ENCODE assay signal across 8 cellular contexts in the genomic region with DNA sequence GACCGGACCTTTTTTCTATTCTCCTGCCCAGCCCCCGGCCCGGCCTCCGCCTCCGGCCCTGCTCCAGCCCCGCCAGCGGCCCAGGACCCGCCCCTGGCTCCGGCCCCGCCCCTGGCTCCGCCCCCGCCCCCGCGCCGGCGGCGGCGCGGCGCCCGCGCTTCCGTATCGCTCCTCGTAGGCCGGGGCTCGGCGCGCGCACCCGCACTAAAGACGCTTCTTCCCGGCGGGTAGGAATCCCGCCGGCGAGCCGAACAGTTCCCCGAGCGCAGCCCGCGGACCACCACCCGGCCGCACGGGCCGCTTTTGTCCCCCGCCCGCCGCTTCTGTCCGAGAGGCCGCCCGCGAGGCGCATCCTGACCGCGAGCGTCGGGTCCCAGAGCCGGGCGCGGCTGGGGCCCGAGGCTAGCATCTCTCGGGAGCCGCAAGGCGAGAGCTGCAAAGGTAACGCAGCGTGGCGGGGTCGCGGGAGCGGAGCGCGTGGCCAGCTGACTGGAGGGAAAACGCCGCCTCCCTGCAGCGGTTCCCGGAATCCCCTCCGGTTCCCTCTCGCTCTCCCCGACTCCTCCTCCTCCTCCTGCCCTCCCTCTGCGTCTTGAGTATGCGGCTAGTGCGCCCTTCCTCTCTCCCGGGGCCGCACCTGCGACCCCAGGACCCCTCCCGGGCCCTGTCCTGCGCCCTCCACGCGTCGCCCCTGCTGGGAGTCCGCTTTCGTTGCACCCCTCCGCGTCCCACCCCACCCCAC. TPM values are rescaled to one million over a fixed set of nuclear protein-coding genes. Genes with fewer than 3 reads are reported as not detected.
DNase-seq lines count a peak whose midpoint lies in the region; ATAC-seq and TF ChIP-seq lines count a peak whose summit lies in the region.

A gene (plus strand): TSS at position 163 of the 742 bp plus-strand sequence. CDS start 11,985 bp downstream, outside the sequence.

- H4K20me1 ChIP-seq in Karpas-422 (ENCODE audit: insufficient read depth, low read depth, low read length) (no peaks in the 10 kb centered on the region), osteoblast (ENCODE audit: insufficient read depth, low read length) (no peaks in the 10 kb centered on the region)

- peak within 1 kb of the TSS; percentile 89 to 97 for H3K27ac Mint-ChIP-seq in activated naive CD4-positive, alpha-beta T cell treated with anti-CD3 and anti-CD28 coated beads, Interleukin-2, amount 50 U/mL, for 72 hours
- peak within 1 kb of the TSS; percentile 79 for H3K27ac Mint-ChIP-seq in glutamatergic neuron (ENCODE audit: unreplicated experiment)

- no peaks in the 10 kb centered on the region for H3K9me3 ChIP-seq in Karpas-422 (ENCODE audit: low read length)
- H3K9me3 ChIP-seq in osteoblast (ENCODE audit: low read depth, low read length) = no peaks in the 10 kb centered on the region
- no peaks in the 10 kb centered on the region for H3K9me3 ChIP-seq in thymus (ENCODE audit: control insufficient read depth)

- peaks cover 20 to 24% of the 10 kb centered on the region in 2 donors for H3K36me3 Mint-ChIP-seq in activated naive CD4-positive, alpha-beta T cell treated with anti-CD3 and anti-CD28 coated beads, Interleukin-2, amount 50 U/mL, for 72 hours
- H3K36me3 Mint-ChIP-seq in glutamatergic neuron (ENCODE audit: unreplicated experiment) = peaks cover 4% of the 10 kb centered on the region

- DNase-seq in Daoy (ENCODE audit: low read depth) (peak; percentile 80), Karpas-422 (peak; percentile 85), glutamatergic neuron (peak; percentile 85), osteoblast (ENCODE audit: insufficient read length, low spot score, missing footprints) (peak; percentile 98)
- peak; percentile 75 to 79 for DNase-seq in activated naive CD4-positive, alpha-beta T cell treated with anti-CD3 and anti-CD28 coated beads, Interleukin-2, amount 50 U/mL, for 72 hours (ENCODE audit: low spot score in 2 of 2)

- peak within 1 kb of the TSS; percentile 84 for H3K4me2 ChIP-seq in Karpas-422 (ENCODE audit: low read depth, low read length, poor library complexity, severe bottlenecking)
- H3K4me2 ChIP-seq in osteoblast (ENCODE audit: insufficient read depth, low read length) = peak within 1 kb of the TSS; percentile 92

- ATAC-seq in GM21737 (IDR thresholded peaks at IDR 0.05; ENCODE audit: unreplicated experiment) = peak; percentile 74
- peak; percentile 91 for ATAC-seq in SK-N-SH treated with all-trans-retinoic acid at 6 μM for 48 hours
- peak; percentile 59 to 69 for ATAC-seq in activated naive CD4-positive, alpha-beta T cell treated with anti-CD3 and anti-CD28 coated beads, Interleukin-2, amount 50 U/mL, for 72 hours

- H3K4me1 Mint-ChIP-seq in glutamatergic neuron (ENCODE audit: low read depth, unreplicated experiment) = peaks cover 5% of the 10 kb centered on the region

- TF ChIP-seq CTCF in glutamatergic neuron (IDR thresholded peaks at IDR 0.05; ENCODE audit: partially characterized antibody, unreplicated experiment) = no peak
- no peak for TF ChIP-seq CTCF in osteoblast (IDR thresholded peaks at IDR 0.05; ENCODE audit: extremely low read depth, low read depth, low read length)

- H3K79me2 ChIP-seq in Karpas-422 (ENCODE audit: low read length) (peaks cover 52% of the 10 kb centered on the region), osteoblast (ENCODE audit: insufficient read depth, low read length) (peaks cover 33% of the 10 kb centered on the region)

- no peaks in the 10 kb centered on the region for H3K9me3 Mint-ChIP-seq in activated naive CD4-positive, alpha-beta T cell treated with anti-CD3 and anti-CD28 coated beads, Interleukin-2, amount 50 U/mL, for 72 hours
- peaks cover 4% of the 10 kb centered on the region for H3K9me3 Mint-ChIP-seq in glutamatergic neuron (ENCODE audit: unreplicated experiment)

- H3K4me3 Mint-ChIP-seq in glutamatergic neuron (ENCODE audit: unreplicated experiment) = peak within 1 kb of the TSS; percentile 90

- H3K27ac ChIP-seq in Karpas-422 (ENCODE audit: low read length) = peak within 1 kb of the TSS; percentile 82
- H3K27ac ChIP-seq in osteoblast (ENCODE audit: low read depth, low read length) = peak within 1 kb of the TSS; percentile 79
- peak within 1 kb of the TSS; percentile 98 for H3K27ac ChIP-seq in thymus (ENCODE audit: low read depth)

- H3K4me3 ChIP-seq in Karpas-422 (ENCODE audit: low read length) = peak within 1 kb of the TSS; percentile 99
- H3K4me3 ChIP-seq in osteoblast (ENCODE audit: insufficient read depth, low read length) = peak within 1 kb of the TSS; percentile 87
- peak within 1 kb of the TSS; percentile 66 for H3K4me3 ChIP-seq in thymus (ENCODE audit: low read length)

- no peaks in the 10 kb centered on the region for H3K27me3 ChIP-seq in Karpas-422 (ENCODE audit: low read length)
- peaks cover 13% of the 10 kb centered on the region for H3K27me3 ChIP-seq in osteoblast (ENCODE audit: insufficient read depth, low read length)
- no peaks in the 10 kb centered on the region for H3K27me3 ChIP-seq in thymus (ENCODE audit: control insufficient read depth, insufficient read depth)

- WGBS in thymus = under 1% methylated on average over 95 of the region's 95 CpGs

- H3K27me3 Mint-ChIP-seq in glutamatergic neuron (ENCODE audit: unreplicated experiment) = peaks cover 7% of the 10 kb centered on the region

- H3K36me3 ChIP-seq in Karpas-422 (ENCODE audit: insufficient read depth, low read length) (peaks cover 10% of the 10 kb centered on the region; the same call in 1 of the 2 replicates), osteoblast (ENCODE audit: insufficient read depth, low read length) (no peaks in the 10 kb centered on the region), thymus (ENCODE audit: control insufficient read depth, insufficient read depth) (no peaks in the 10 kb centered on the region)

- H2AFZ ChIP-seq in Karpas-422 (ENCODE audit: low read length) (peak within 1 kb of the TSS; percentile 77; the same call in 1 of the 2 replicates), osteoblast (ENCODE audit: low read length) (peak within 1 kb of the TSS; percentile 95)

- no peaks in the 10 kb centered on the region for H3K9me2 ChIP-seq in Karpas-422 (replicated peaks; ENCODE audit: insufficient read depth, low read length)

- peaks cover 53% of the 10 kb centered on the region for H3K4me1 ChIP-seq in Karpas-422 (ENCODE audit: low read length)
- H3K4me1 ChIP-seq in osteoblast (ENCODE audit: insufficient read depth, low read length) = peaks cover 23% of the 10 kb centered on the region
- peaks cover 24% of the 10 kb centered on the region for H3K4me1 ChIP-seq in thymus (ENCODE audit: control insufficient read depth, insufficient read depth, low read length)

- peak within 1 kb of the TSS; percentile 98 for H3K9ac ChIP-seq in Karpas-422 (ENCODE audit: low read length)

TF ChIP-seq in SK-N-SH treated with all-trans-retinoic acid at 6 μM for 48 hours, 23 proteins besides CTCF, POLR2A, EP300 and RAD21:
- no peak for TF ChIP-seq GLIS3 (CRISPR knock-in tag; IDR thresholded peaks at IDR 0.05)
- TF ChIP-seq, protein P1, sequence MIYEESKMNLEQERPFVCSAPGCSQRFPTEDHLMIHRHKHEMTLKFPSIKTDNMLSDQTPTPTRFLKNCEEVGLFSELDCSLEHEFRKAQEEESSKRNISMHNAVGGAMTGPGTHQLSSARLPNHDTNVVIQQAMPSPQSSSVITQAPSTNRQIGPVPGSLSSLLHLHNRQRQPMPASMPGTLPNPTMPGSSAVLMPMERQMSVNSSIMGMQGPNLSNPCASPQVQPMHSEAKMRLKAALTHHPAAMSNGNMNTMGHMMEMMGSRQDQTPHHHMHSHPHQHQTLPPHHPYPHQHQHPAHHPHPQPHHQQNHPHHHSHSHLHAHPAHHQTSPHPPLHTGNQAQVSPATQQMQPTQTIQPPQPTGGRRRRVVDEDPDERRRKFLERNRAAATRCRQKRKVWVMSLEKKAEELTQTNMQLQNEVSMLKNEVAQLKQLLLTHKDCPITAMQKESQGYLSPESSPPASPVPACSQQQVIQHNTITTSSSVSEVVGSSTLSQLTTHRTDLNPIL (CRISPR knock-in tag; IDR thresholded peaks at IDR 0.05; ENCODE audit: low read depth) = no peak
- TF ChIP-seq ZFP3 (CRISPR knock-in tag; IDR thresholded peaks at IDR 0.05) = 0 out of 2 replicates have a peak, but pooled peaks have one; percentile 16
- no peak for TF ChIP-seq ARNTL (CRISPR knock-in tag; IDR thresholded peaks at IDR 0.05; ENCODE audit: borderline replicate concordance, low read depth)
- TF ChIP-seq, protein P2, sequence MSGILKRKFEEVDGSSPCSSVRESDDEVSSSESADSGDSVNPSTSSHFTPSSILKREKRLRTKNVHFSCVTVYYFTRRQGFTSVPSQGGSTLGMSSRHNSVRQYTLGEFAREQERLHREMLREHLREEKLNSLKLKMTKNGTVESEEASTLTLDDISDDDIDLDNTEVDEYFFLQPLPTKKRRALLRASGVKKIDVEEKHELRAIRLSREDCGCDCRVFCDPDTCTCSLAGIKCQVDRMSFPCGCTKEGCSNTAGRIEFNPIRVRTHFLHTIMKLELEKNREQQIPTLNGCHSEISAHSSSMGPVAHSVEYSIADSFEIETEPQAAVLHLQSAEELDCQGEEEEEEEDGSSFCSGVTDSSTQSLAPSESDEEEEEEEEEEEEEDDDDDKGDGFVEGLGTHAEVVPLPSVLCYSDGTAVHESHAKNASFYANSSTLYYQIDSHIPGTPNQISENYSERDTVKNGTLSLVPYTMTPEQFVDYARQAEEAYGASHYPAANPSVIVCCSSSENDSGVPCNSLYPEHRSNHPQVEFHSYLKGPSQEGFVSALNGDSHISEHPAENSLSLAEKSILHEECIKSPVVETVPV (CRISPR knock-in tag; IDR thresholded peaks at IDR 0.05) = no peak
- no peak for TF ChIP-seq ZNF8 (CRISPR knock-in tag; IDR thresholded peaks at IDR 0.05)
- no peak for TF ChIP-seq ZC3H10 (CRISPR knock-in tag; IDR thresholded peaks at IDR 0.05)

RNA-seq across cellular contexts. Expression of the gene that starts here (rescaled TPM):
- 4.7 and 8.0 TPM in 2 replicates for total RNA-seq in Daoy (2014; rRNA removed; shearing (Covaris generic))
- 10.2 and 25.3 TPM in 2 replicates for total RNA-seq in Karpas-422 (2014; rRNA removed; shearing (Covaris generic); ENCODE audit: low replicate concordance)
- total RNA-seq in activated naive CD4-positive, alpha-beta T cell treated with anti-CD3 and anti-CD28 coated beads, Interleukin-2, amount 50 U/mL, for 72 hours = 10 to 100 TPM; 42.2 to 44.4 TPM
- total RNA-seq in glutamatergic neuron (ENCODE audit: unreplicated experiment) (6.9 TPM), osteoblast (4.0 and 5.3 TPM in 2 replicates)
- 36.9 TPM for polyA plus RNA-seq in thymus

Comparison
In these comparisons a context has a peak if more than half of its experiments do, and no peak if none do; other contexts are left out.
1. Peak in every context shown above with its lines: DNase-seq, ATAC-seq, H3K4me3 ChIP-seq and H3K27ac ChIP-seq.